20 cellular contexts compared by ENCODE assay signal in genomic region chr15:41698779-41699178, GRCh38. TPM values are rescaled to one million over a fixed set of nuclear protein-coding genes. Genes with fewer than 3 reads are reported as not detected.
DNase-seq lines count a peak whose midpoint lies in the region; ATAC-seq, FAIRE-seq and TF ChIP-seq lines count a peak whose summit lies in the region.
"Had no signal": no experiment of that assay in that cellular context is flagged by ENCODE, and none has a peak within 500 bp of the region (broad histone marks: within the 10 kb centered on the region; RNA-seq: fewer than 3 reads in every experiment).

No MANE protein-coding gene starts in this region.

- no peak overlapping the region for H3K4me3 Mint-ChIP-seq in endothelial cell (ENCODE audit: unreplicated experiment)
- H3K4me3 Mint-ChIP-seq: activated CD8-positive, alpha-beta memory T cell treated with anti-CD3 and anti-CD28 coated beads, Interleukin-2, amount 10 ng/mL, durations not matched to agents 7 days and 5 days had no signal

- no peak overlapping the region for H3K27ac Mint-ChIP-seq in endothelial cell (ENCODE audit: unreplicated experiment)
- H3K27ac Mint-ChIP-seq: activated CD8-positive, alpha-beta memory T cell treated with anti-CD3 and anti-CD28 coated beads, Interleukin-2, amount 10 ng/mL, durations not matched to agents 7 days and 5 days had no signal

- peak; percentile 37 for DNase-seq in AG09309 (ENCODE audit: low read depth)
- DNase-seq in H54 (ENCODE audit: insufficient read length, low spot score), result peak; percentile 20
- peak; percentile 49 for DNase-seq in SW480 (ENCODE audit: low spot score)
- peak; percentile 37 for DNase-seq in iris pigment epithelial cell (ENCODE audit: low read depth)
- DNase-seq in endothelial cell (ENCODE audit: low spot score), result no peak
- no peak for DNase-seq in ecto neural progenitor cell (ENCODE audit: low spot score)
- DNase-seq: activated CD8-positive, alpha-beta memory T cell treated with anti-CD3 and anti-CD28 coated beads, Interleukin-2, amount 10 ng/mL, durations not matched to agents 7 days and 5 days; activated naive CD4-positive, alpha-beta T cell; glutamatergic neuron; kidney; NCI-H1930; NCI-H524 treated with DMSO at 0.1 percent for 48 hours; stimulated activated CD4-positive, alpha-beta T cell treated with anti-CD3 and anti-CD28 coated beads, Interleukin-4, amount 100 ng/mL, for 4 hours; transverse colon had no signal

- H3K36me3 Mint-ChIP-seq in endothelial cell (ENCODE audit: low read depth, unreplicated experiment), result peaks cover 9% of the 10 kb centered on the region

- no peak overlapping the region for H3K4me3 ChIP-seq in AG09309 (ENCODE audit: control insufficient read depth, low read depth, low read length)
- H3K4me3 ChIP-seq: BLaER1, cardiac muscle cell, transverse colon had no signal

- H3K9me3 Mint-ChIP-seq in endothelial cell (ENCODE audit: unreplicated experiment), result no peaks in the 10 kb centered on the region

- no peak for FAIRE-seq in H54 (lab: Jason Lieb, UNC)
- FAIRE-seq: endometrium, kidney had no signal

- H3K4me1 Mint-ChIP-seq in endothelial cell (ENCODE audit: unreplicated experiment), result peaks cover 10% of the 10 kb centered on the region

- TF ChIP-seq POLR2A in H54 (IDR thresholded peaks at IDR 0.05; ENCODE audit: low read depth, low read length), result no peak

- TF ChIP-seq CTCF in AG09309 (IDR thresholded peaks at IDR 0.05; ENCODE audit: control insufficient read depth, insufficient read depth, low read depth, low read length, missing control alignments) (no peak), endothelial cell (IDR thresholded peaks at IDR 0.05; ENCODE audit: unreplicated experiment) (no peak)

- ATAC-seq in GM18868 (IDR thresholded peaks at IDR 0.05; ENCODE audit: unreplicated experiment), result no peak
- ATAC-seq in GM21381 (IDR thresholded peaks at IDR 0.05; ENCODE audit: unreplicated experiment), result no peak
- ATAC-seq: activated CD8-positive, alpha-beta memory T cell treated with anti-CD3 and anti-CD28 coated beads, Interleukin-2, amount 10 ng/mL, durations not matched to agents 7 days and 5 days; HCT116 had no signal

- H3K27me3 Mint-ChIP-seq in endothelial cell (ENCODE audit: unreplicated experiment), result no peaks in the 10 kb centered on the region
- H3K27me3 Mint-ChIP-seq: activated CD8-positive, alpha-beta memory T cell treated with anti-CD3 and anti-CD28 coated beads, Interleukin-2, amount 10 ng/mL, durations not matched to agents 7 days and 5 days had no signal

RNA-seq across cellular contexts. Expression of gene MGA, which starts 38.6 kb away (rescaled TPM):
- 48.0 TPM for total RNA-seq in endothelial cell (ENCODE audit: unreplicated experiment)

Comparison
In these comparisons a context has a peak if more than half of its experiments do, and no peak if none do; other contexts are left out.
1. DNase-seq: peak in AG09309 (single experiment), H54 (single experiment), SW480 (single experiment) and iris pigment epithelial cell (single experiment); none in endothelial cell (single experiment) and ecto neural progenitor cell (single experiment).